In the genomic region with DNA sequence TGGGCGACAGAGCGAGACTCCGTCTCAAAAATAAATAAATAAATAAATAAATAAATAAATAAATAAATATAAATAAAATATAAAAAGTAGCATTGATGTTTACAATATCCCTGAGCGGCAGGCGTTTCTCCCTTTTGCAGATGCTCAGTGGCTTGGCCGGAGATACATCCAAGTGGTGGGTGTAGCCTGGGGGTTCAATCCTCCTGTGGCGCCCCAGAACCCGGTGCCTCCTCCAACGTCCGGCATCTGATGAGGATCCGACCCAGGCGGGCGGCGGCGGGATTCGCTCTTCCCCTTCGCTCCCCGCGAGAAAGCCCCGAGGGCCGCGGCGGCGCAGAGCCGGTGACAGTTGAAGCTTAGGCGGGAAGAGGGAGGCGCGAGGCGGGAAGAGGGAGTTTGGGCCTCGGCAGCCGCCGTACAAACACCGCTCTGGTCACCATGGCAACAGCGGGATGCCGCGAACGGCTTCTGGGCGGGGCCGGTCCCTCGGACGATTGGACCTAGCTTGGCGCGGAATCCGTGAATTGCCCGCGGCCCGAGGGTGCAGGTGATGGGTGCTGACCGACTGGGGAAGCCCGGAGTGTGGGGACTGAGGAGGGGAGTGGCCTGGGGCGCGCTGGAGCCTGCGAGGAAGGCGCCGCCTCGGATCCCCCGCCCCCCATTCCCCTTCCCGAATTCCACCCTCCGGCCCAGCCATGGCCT, we compare ENCODE assay signal across 1 cellular context.
TF ChIP-seq lines count a peak whose summit lies in the region.

No MANE protein-coding gene starts in this region.

TF ChIP-seq in K562, 482 proteins besides CTCF, POLR2A, EP300 and RAD21 (continued from another document and continues in another):
- TF ChIP-seq RREB1 (CRISPR knock-in tag; IDR thresholded peaks at IDR 0.05) (peak; percentile 85; the same call in 1 of the 2 replicates), HOXB6 (CRISPR knock-in tag; IDR thresholded peaks at IDR 0.05; ENCODE audit: borderline replicate concordance) (no peak), SIN3B (IDR thresholded peaks at IDR 0.05; ENCODE audit: low read depth) (no peak), CHD1 (IDR thresholded peaks at IDR 0.05; ENCODE audit: low read length) (no peak), ZEB2 (IDR thresholded peaks at IDR 0.05) (no peak), GABPA (tag; conservative IDR thresholded peaks at IDR 0.05; ENCODE audit: low read depth) (no peak), ZBED1 (IDR thresholded peaks at IDR 0.05) (no peak), NR4A1 (CRISPR knock-in tag; IDR thresholded peaks at IDR 0.05) (no peak), NR4A1 (tag; IDR thresholded peaks at IDR 0.05) (no peak), ZNF316 (IDR thresholded peaks at IDR 0.05) (no peak), ZBTB9 (CRISPR knock-in tag; IDR thresholded peaks at IDR 0.05) (no peak), ZNF12 (CRISPR knock-in tag; IDR thresholded peaks at IDR 0.05) (0 out of 2 replicates have a peak, but pooled peaks have one; percentile 43), RB1 (IDR thresholded peaks at IDR 0.05; ENCODE audit: low read depth) (peak; percentile 100), GATA2 (CRISPR knock-in tag; IDR thresholded peaks at IDR 0.05) (no peak), NCOA6 (IDR thresholded peaks at IDR 0.05) (no peak), GMEB1 (CRISPR knock-in tag; IDR thresholded peaks at IDR 0.05) (no peak), CHCHD3 (CRISPR knock-in tag; IDR thresholded peaks at IDR 0.05) (no peak), ZNF280B (CRISPR knock-in tag; IDR thresholded peaks at IDR 0.05) (no peak), ZNF263 (CRISPR knock-in tag; IDR thresholded peaks at IDR 0.05; ENCODE audit: borderline replicate concordance) (peak; percentile 80), ADNP (tag; IDR thresholded peaks at IDR 0.05) (no peak), MAFF (IDR thresholded peaks at IDR 0.05; ENCODE audit: low read length) (no peak), SREBF2 (CRISPR knock-in tag; IDR thresholded peaks at IDR 0.05) (no peak; the same call in 1 of the 2 replicates), SPI1 (IDR thresholded peaks at IDR 0.05; ENCODE audit: borderline replicate concordance, low read depth, low read length) (0 out of 2 replicates have a peak, but pooled peaks have one; percentile 16), EZH2 (IDR thresholded peaks at IDR 0.05; ENCODE audit: borderline replicate concordance, low read depth, low read length) (no peak), SRSF7 (optimal IDR thresholded peaks at IDR 0.05; ENCODE audit: low read depth, low read length) (no peak), CREB5 (CRISPR knock-in tag; IDR thresholded peaks at IDR 0.05) (no peak)
- TF ChIP-seq, protein P1, sequence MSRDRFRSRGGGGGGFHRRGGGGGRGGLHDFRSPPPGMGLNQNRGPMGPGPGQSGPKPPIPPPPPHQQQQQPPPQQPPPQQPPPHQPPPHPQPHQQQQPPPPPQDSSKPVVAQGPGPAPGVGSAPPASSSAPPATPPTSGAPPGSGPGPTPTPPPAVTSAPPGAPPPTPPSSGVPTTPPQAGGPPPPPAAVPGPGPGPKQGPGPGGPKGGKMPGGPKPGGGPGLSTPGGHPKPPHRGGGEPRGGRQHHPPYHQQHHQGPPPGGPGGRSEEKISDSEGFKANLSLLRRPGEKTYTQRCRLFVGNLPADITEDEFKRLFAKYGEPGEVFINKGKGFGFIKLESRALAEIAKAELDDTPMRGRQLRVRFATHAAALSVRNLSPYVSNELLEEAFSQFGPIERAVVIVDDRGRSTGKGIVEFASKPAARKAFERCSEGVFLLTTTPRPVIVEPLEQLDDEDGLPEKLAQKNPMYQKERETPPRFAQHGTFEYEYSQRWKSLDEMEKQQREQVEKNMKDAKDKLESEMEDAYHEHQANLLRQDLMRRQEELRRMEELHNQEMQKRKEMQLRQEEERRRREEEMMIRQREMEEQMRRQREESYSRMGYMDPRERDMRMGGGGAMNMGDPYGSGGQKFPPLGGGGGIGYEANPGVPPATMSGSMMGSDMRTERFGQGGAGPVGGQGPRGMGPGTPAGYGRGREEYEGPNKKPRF (IDR thresholded peaks at IDR 0.05; ENCODE audit: low read depth, low read length), result no peak
- TF ChIP-seq, protein P2, sequence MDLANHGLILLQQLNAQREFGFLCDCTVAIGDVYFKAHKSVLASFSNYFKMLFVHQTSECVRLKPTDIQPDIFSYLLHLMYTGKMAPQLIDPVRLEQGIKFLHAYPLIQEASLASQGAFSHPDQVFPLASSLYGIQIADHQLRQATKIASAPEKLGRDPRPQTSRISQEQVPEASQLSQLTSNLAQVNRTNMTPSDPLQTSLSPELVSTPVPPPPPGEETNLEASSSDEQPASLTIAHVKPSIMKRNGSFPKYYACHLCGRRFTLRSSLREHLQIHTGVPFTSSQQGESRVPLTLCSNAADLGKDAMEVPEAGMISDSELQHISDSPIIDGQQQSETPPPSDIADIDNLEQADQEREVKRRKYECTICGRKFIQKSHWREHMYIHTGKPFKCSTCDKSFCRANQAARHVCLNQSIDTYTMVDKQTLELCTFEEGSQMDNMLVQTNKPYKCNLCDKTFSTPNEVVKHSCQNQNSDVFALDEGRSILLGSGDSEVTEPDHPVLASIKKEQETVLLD (IDR thresholded peaks at IDR 0.05), result peak; percentile 27; the same call in 1 of the 2 replicates
- TF ChIP-seq, protein P3, sequence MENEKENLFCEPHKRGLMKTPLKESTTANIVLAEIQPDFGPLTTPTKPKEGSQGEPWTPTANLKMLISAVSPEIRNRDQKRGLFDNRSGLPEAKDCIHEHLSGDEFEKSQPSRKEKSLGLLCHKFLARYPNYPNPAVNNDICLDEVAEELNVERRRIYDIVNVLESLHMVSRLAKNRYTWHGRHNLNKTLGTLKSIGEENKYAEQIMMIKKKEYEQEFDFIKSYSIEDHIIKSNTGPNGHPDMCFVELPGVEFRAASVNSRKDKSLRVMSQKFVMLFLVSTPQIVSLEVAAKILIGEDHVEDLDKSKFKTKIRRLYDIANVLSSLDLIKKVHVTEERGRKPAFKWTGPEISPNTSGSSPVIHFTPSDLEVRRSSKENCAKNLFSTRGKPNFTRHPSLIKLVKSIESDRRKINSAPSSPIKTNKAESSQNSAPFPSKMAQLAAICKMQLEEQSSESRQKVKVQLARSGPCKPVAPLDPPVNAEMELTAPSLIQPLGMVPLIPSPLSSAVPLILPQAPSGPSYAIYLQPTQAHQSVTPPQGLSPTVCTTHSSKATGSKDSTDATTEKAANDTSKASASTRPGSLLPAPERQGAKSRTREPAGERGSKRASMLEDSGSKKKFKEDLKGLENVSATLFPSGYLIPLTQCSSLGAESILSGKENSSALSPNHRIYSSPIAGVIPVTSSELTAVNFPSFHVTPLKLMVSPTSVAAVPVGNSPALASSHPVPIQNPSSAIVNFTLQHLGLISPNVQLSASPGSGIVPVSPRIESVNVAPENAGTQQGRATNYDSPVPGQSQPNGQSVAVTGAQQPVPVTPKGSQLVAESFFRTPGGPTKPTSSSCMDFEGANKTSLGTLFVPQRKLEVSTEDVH (IDR thresholded peaks at IDR 0.05; ENCODE audit: low read depth, partially characterized antibody), result peak; percentile 92
